In the genomic region with DNA sequence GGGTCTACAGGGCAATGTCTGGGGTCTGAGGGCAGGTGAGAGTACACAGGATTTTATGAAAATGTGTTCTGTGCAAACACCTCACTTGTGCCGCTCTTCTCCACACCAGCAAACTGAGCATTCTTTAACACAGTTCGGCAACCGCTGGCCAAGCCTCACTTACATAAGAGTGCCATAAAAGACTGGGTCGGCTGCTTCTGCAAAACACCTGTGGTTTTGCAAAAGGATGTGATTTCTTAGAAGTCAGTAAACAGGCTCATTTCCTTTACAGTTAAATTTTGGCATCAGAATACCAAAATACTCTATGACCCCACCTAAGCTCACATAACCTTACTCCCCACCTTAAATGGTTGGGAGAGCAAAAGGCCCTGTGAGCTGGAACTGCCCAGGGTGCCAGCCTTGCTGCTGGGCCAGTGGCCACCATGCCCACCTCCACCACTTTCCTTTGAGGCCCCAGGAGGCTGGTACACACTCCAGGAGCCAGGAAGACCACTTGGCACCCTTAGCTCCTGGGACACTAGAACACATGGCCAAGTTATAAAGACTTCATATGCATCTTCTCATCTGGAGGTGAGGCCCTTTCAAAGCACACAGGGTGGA, we compare ENCODE assay signal across 8 cellular contexts. TPM values are rescaled to one million over a fixed set of nuclear protein-coding genes. Genes with fewer than 3 reads are reported as not detected.
A peak's percentile ranks its signal among the peaks of the same experiment; 100 is the strongest.
DNase-seq lines count a peak whose midpoint lies in the region; ATAC-seq and TF ChIP-seq lines count a peak whose summit lies in the region.

No MANE protein-coding gene starts in this region.

- peaks cover 0 to 3% (median 1%) of the 10 kb centered on the region in 4 donors for H3K36me3 ChIP-seq in esophagus muscularis mucosa
- peaks cover 25% of the 10 kb centered on the region for H3K36me3 ChIP-seq in brain microvascular endothelial cell (replicated peaks)

- intact Hi-C loops in CD4-positive, alpha-beta T cell (cut with DNase I, micrococcal nuclease), result loop anchor here in 1 of 2 experiments (1.0 to 2.0 kb wide), 5 partner anchors 13 to 134 kb away; no protein-coding TSS in a partner anchor
- intact Hi-C loops in esophagus muscularis mucosa (cut with DNase I), result no loop called here

- 20% methylated on average over 4 of the region's 4 CpGs for WGBS in esophagus muscularis mucosa

- H3K9me3 ChIP-seq in CD4-positive, alpha-beta T cell (ENCODE audit: control insufficient read depth, low read length), result no peaks in the 10 kb centered on the region
- no peaks in the 10 kb centered on the region for H3K9me3 ChIP-seq in esophagus muscularis mucosa

- no peak for TF ChIP-seq POLR2A in esophagus muscularis mucosa (IDR thresholded peaks at IDR 0.05; ENCODE audit: low read depth)

- TF ChIP-seq CTCF in CD4-positive, alpha-beta T cell (IDR thresholded peaks at IDR 0.05), result no peak
- TF ChIP-seq CTCF in esophagus muscularis mucosa (IDR thresholded peaks at IDR 0.05) (no peak), brain microvascular endothelial cell (IDR thresholded peaks at IDR 0.05; ENCODE audit: low read depth, low read length, missing control alignments) (no peak), GM10266 (IDR thresholded peaks at IDR 0.05; ENCODE audit: control insufficient read depth, insufficient read depth, low read depth, missing control alignments) (no peak), endothelial cell (IDR thresholded peaks at IDR 0.05; ENCODE audit: unreplicated experiment) (no peak)

- peak overlapping the region; percentile 81 for H3K4me3 Mint-ChIP-seq in CD4-positive, alpha-beta T cell
- H3K4me3 Mint-ChIP-seq in endothelial cell (ENCODE audit: unreplicated experiment), result no peak overlapping the region

- H3K27ac Mint-ChIP-seq in CD4-positive, alpha-beta T cell, result peak overlapping the region; percentile 86
- H3K27ac Mint-ChIP-seq in endothelial cell (ENCODE audit: unreplicated experiment), result no peak overlapping the region

- peak; percentile 78 for ATAC-seq in CD4-positive, alpha-beta T cell (ENCODE audit: poor library complexity)
- ATAC-seq in GM21619 (IDR thresholded peaks at IDR 0.05; ENCODE audit: unreplicated experiment), result peak; percentile 60

- in situ Hi-C loops in brain microvascular endothelial cell (cut with HindIII; ENCODE audit: low pct_ligation_motif_present, low sequenced_read_pairs), result no loop called here

- DNase-seq in CD4-positive, alpha-beta T cell, result peak; percentile 55 to 76 (median 65)
- DNase-seq in T-helper 1 cell, result peak; percentile 19 to 90 (median 54)
- no peak for DNase-seq in esophagus muscularis mucosa (ENCODE audit: extremely low spot score)
- DNase-seq in brain microvascular endothelial cell, result no peak
- DNase-seq in GM10266 (ENCODE audit: extremely low spot score), result no peak
- no peak for DNase-seq in NCI-H2029 (lab: John Stamatoyannopoulos, UW)
- DNase-seq in endothelial cell (ENCODE audit: low spot score), result no peak

- no peaks in the 10 kb centered on the region for H3K9me3 Mint-ChIP-seq in CD4-positive, alpha-beta T cell
- H3K9me3 Mint-ChIP-seq in endothelial cell (ENCODE audit: unreplicated experiment), result no peaks in the 10 kb centered on the region

- no peak for TF ChIP-seq EP300 in esophagus muscularis mucosa (IDR thresholded peaks at IDR 0.05)

- peaks cover 28% of the 10 kb centered on the region for H3K36me3 Mint-ChIP-seq in CD4-positive, alpha-beta T cell (ENCODE audit: low read depth)
- H3K36me3 Mint-ChIP-seq in endothelial cell (ENCODE audit: low read depth, unreplicated experiment), result no peaks in the 10 kb centered on the region

- H3K27me3 ChIP-seq in CD4-positive, alpha-beta T cell (ENCODE audit: control insufficient read depth, insufficient read depth, low read length), result no peaks in the 10 kb centered on the region
- H3K27me3 ChIP-seq in esophagus muscularis mucosa (no peaks in the 10 kb centered on the region), brain microvascular endothelial cell (replicated peaks) (no peaks in the 10 kb centered on the region)

- CTCF ChIA-PET in CD4-positive, alpha-beta T cell (lab: Charles Lee), result interaction anchor here (1.2 to 1.6 kb wide), 3 partner anchors 18 to 26 kb away, joined by 3 to 5 read pairs (median 4); no protein-coding TSS in a partner anchor

- H3K4me1 Mint-ChIP-seq in CD4-positive, alpha-beta T cell (ENCODE audit: low read depth), result peaks cover 90% of the 10 kb centered on the region
- peaks cover 14% of the 10 kb centered on the region for H3K4me1 Mint-ChIP-seq in endothelial cell (ENCODE audit: unreplicated experiment)

- H3K4me1 ChIP-seq in esophagus muscularis mucosa, result peaks cover 85 to 96% (median 94%) of the 10 kb centered on the region in 4 donors

- POLR2A ChIA-PET in CD4-positive, alpha-beta T cell (lab: Charles Lee), result interaction anchor here (0.7 to 15.6 kb wide), 15 partner anchors 9 to 212 kb away, joined by 3 to 442 read pairs (median 5); a partner anchor contains a TSS

- H3K27me3 Mint-ChIP-seq in CD4-positive, alpha-beta T cell, result no peaks in the 10 kb centered on the region
- peaks cover 1% of the 10 kb centered on the region for H3K27me3 Mint-ChIP-seq in endothelial cell (ENCODE audit: unreplicated experiment)

- peak overlapping the region; percentile 93 for H3K27ac ChIP-seq in CD4-positive, alpha-beta T cell (ENCODE audit: low read depth, low read length)
- H3K27ac ChIP-seq in esophagus muscularis mucosa (replicated peaks in 1 of 4) (peak overlapping the region; percentile 40 to 71 (median 62)), brain microvascular endothelial cell (no peak overlapping the region)

- no peak overlapping the region for H3K4me3 ChIP-seq in esophagus muscularis mucosa
- no peak overlapping the region for H3K4me3 ChIP-seq in brain microvascular endothelial cell (ENCODE audit: low read depth, low read length)

RNA-seq across cellular contexts. Expression of a gene that starts 22.0 kb away (rescaled TPM):
- total RNA-seq in CD4-positive, alpha-beta T cell, result 100 to 1,000 TPM; 168 to 173 TPM
- total RNA-seq in esophagus muscularis mucosa (100 to 1,000 TPM; 186 to 261 (median 203) TPM), endothelial cell (ENCODE audit: unreplicated experiment) (414 TPM)

Comparison
In these comparisons a context has a peak if more than half of its experiments do, and no peak if none do; other contexts are left out.
1. DNase-seq: peak in CD4-positive, alpha-beta T cell (10 of 10) and T-helper 1 cell (5 of 5); none in esophagus muscularis mucosa (single experiment), brain microvascular endothelial cell (single experiment), GM10266 (single experiment), NCI-H2029 (single experiment) and endothelial cell (single experiment).